Comparison of ENCODE assay signal across 23 cellular contexts in the genomic region with DNA sequence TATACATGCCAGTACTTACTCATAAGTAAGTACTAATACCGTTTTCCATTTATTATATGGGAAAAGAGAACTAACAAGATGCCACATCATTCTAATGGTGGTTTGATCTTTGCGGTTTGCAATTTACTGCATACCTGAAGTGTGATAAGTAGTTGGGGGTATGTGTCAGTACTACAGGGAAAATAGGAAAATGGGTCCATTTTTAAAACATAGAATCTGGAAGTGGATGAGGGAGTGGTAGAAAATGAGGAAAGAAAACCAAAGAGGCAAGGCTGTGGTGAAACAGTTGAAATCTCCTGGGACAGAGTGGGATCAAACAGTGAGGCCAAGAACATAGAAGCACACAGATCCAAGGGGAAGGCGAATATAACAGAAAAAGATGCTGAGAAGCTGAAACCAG. TPM values are rescaled to one million over a fixed set of nuclear protein-coding genes. Genes with fewer than 3 reads are reported as not detected.
DNase-seq lines count a peak whose midpoint lies in the region; ATAC-seq and TF ChIP-seq lines count a peak whose summit lies in the region.
"Had no signal": no experiment of that assay in that cellular context is flagged by ENCODE, and none has a peak within 500 bp of the region (broad histone marks: within the 10 kb centered on the region; RNA-seq: fewer than 3 reads in every experiment).

No MANE protein-coding gene starts in this region.

- DNase-seq in GM03348 (ENCODE audit: low spot score), result peak; percentile 32
- DNase-seq in RPMI7951 (ENCODE audit: low read depth), result peak; percentile 75
- peak; percentile 86 for DNase-seq in fibroblast of peridontal ligament (ENCODE audit: extremely low read depth)
- no peak for DNase-seq in thoracic aorta (ENCODE audit: low spot score)
- DNase-seq in NCI-H1105 treated with DMSO at 0.1 percent for 48 hours (lab: John Stamatoyannopoulos, UW), result no peak
- DNase-seq: activated CD8-positive, alpha-beta T cell treated with anti-CD3 and anti-CD28 coated beads for 36 hours; activated naive CD4-positive, alpha-beta T cell treated with Interleukin-2 at 50 U/mL for 16 hours; activated T-cell treated with anti-CD3 and anti-CD28 coated beads, Interleukin-2, amount 50 U/mL, for 1 hour; cerebellar nuclear complex; KBM-7; left colon; mesendoderm; natural killer cell; NCI-H1092; NCI-H510A; ovary; stimulated activated CD4-positive, alpha-beta T cell treated with anti-CD3 and anti-CD28 coated beads, Interleukin-2, amount 100 ng/mL, for 24 hours; stimulated activated naive CD4-positive, alpha-beta T cell; T-helper 9 cell; transverse colon had no signal

- ATAC-seq in thoracic aorta (ENCODE audit: insufficient number of reproducible peaks, low FRiP score, low read depth), result no peak
- ATAC-seq in GM21447 (IDR thresholded peaks at IDR 0.05; ENCODE audit: unreplicated experiment), result no peak
- ATAC-seq in GM18511 (IDR thresholded peaks at IDR 0.05; ENCODE audit: unreplicated experiment), result no peak
- ATAC-seq: activated CD8-positive, alpha-beta T cell treated with anti-CD3 and anti-CD28 coated beads for 36 hours; left colon; natural killer cell had no signal

- peak overlapping the region; percentile 43 to 75 for H3K27ac ChIP-seq in thoracic aorta
- H3K27ac ChIP-seq: ovary, SK-N-MC, transverse colon had no signal

- no peak overlapping the region for H3K4me3 ChIP-seq in thoracic aorta
- H3K4me3 ChIP-seq: ovary, SK-N-MC, transverse colon had no signal

- H3K4me1 ChIP-seq in thoracic aorta (ENCODE audit: control insufficient read depth in 1 of 2, low read depth in 2 of 2), result peaks cover 22 to 58% of the 10 kb centered on the region in 2 donors
- H3K4me1 ChIP-seq: transverse colon had no signal

- no peaks in the 10 kb centered on the region for H3K9me3 ChIP-seq in thoracic aorta
- H3K9me3 ChIP-seq: ovary, transverse colon had no signal

- TF ChIP-seq CTCF in thoracic aorta (IDR thresholded peaks at IDR 0.05), result no peak

- H3K36me3 ChIP-seq in thoracic aorta, result no peaks in the 10 kb centered on the region
- H3K36me3 ChIP-seq: ovary, transverse colon had no signal

- H3K27me3 ChIP-seq in thoracic aorta (replicated peaks; ENCODE audit: insufficient read depth), result no peaks in the 10 kb centered on the region
- H3K27me3 ChIP-seq: ovary, transverse colon had no signal

RNA-seq across cellular contexts. Expression of gene ADAMTSL1, which starts 6.7 kb away (rescaled TPM):
- 24.4 and 25.1 TPM in 2 replicates for total RNA-seq in RPMI7951 (2014; rRNA removed; shearing (Covaris generic))
- 10 to 100 TPM; 61.4 to 75.5 TPM for total RNA-seq in thoracic aorta
- total RNA-seq: activated CD8-positive, alpha-beta T cell treated with anti-CD3 and anti-CD28 coated beads for 36 hours; natural killer cell had no signal

Comparison
In these comparisons a context has a peak if more than half of its experiments do, and no peak if none do; other contexts are left out.
1. DNase-seq: peak in GM03348 (single experiment), RPMI7951 (single experiment) and fibroblast of peridontal ligament (single experiment); none in thoracic aorta (single experiment) and NCI-H1105 treated with DMSO at 0.1 percent for 48 hours (single experiment).